1 cellular context compared by ENCODE assay signal in genomic region chr1:1034438-1034759, GRCh38.
TF ChIP-seq lines count a peak whose summit lies in the region.

No MANE protein-coding gene starts in this region.

TF ChIP-seq in GM23338, 12 proteins besides CTCF, POLR2A, EP300 and RAD21:
- TF ChIP-seq, protein P1, sequence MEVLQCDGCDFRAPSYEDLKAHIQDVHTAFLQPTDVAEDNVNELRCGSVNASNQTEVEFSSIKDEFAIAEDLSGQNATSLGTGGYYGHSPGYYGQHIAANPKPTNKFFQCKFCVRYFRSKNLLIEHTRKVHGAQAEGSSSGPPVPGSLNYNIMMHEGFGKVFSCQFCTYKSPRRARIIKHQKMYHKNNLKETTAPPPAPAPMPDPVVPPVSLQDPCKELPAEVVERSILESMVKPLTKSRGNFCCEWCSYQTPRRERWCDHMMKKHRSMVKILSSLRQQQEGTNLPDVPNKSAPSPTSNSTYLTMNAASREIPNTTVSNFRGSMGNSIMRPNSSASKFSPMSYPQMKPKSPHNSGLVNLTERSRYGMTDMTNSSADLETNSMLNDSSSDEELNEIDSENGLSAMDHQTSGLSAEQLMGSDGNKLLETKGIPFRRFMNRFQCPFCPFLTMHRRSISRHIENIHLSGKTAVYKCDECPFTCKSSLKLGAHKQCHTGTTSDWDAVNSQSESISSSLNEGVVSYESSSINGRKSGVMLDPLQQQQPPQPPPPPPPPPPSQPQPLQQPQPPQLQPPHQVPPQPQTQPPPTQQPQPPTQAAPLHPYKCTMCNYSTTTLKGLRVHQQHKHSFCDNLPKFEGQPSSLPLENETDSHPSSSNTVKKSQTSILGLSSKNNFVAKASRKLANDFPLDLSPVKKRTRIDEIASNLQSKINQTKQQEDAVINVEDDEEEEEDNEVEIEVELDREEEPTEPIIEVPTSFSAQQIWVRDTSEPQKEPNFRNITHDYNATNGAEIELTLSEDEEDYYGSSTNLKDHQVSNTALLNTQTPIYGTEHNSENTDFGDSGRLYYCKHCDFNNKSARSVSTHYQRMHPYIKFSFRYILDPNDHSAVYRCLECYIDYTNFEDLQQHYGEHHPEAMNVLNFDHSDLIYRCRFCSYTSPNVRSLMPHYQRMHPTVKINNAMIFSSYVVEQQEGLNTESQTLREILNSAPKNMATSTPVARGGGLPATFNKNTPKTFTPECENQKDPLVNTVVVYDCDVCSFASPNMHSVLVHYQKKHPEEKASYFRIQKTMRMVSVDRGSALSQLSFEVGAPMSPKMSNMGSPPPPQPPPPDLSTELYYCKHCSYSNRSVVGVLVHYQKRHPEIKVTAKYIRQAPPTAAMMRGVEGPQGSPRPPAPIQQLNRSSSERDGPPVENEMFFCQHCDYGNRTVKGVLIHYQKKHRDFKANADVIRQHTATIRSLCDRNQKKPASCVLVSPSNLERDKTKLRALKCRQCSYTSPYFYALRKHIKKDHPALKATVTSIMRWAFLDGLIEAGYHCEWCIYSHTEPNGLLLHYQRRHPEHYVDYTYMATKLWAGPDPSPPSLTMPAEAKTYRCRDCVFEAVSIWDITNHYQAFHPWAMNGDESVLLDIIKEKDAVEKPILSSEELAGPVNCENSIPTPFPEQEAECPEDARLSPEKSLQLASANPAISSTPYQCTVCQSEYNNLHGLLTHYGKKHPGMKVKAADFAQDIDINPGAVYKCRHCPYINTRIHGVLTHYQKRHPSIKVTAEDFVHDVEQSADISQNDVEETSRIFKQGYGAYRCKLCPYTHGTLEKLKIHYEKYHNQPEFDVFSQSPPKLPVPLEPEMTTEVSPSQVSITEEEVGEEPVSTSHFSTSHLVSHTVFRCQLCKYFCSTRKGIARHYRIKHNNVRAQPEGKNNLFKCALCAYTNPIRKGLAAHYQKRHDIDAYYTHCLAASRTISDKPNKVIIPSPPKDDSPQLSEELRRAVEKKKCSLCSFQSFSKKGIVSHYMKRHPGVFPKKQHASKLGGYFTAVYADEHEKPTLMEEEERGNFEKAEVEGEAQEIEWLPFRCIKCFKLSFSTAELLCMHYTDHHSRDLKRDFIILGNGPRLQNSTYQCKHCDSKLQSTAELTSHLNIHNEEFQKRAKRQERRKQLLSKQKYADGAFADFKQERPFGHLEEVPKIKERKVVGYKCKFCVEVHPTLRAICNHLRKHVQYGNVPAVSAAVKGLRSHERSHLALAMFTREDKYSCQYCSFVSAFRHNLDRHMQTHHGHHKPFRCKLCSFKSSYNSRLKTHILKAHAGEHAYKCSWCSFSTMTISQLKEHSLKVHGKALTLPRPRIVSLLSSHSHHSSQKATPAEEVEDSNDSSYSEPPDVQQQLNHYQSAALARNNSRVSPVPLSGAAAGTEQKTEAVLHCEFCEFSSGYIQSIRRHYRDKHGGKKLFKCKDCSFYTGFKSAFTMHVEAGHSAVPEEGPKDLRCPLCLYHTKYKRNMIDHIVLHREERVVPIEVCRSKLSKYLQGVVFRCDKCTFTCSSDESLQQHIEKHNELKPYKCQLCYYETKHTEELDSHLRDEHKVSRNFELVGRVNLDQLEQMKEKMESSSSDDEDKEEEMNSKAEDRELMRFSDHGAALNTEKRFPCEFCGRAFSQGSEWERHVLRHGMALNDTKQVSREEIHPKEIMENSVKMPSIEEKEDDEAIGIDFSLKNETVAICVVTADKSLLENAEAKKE (CRISPR knock-in tag; IDR thresholded peaks at IDR 0.05) = no peak
- TF ChIP-seq NANOG (IDR thresholded peaks at IDR 0.05; ENCODE audit: borderline replicate concordance) = no peak
- TF ChIP-seq, protein P2, sequence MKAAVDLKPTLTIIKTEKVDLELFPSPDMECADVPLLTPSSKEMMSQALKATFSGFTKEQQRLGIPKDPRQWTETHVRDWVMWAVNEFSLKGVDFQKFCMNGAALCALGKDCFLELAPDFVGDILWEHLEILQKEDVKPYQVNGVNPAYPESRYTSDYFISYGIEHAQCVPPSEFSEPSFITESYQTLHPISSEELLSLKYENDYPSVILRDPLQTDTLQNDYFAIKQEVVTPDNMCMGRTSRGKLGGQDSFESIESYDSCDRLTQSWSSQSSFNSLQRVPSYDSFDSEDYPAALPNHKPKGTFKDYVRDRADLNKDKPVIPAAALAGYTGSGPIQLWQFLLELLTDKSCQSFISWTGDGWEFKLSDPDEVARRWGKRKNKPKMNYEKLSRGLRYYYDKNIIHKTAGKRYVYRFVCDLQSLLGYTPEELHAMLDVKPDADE (IDR thresholded peaks at IDR 0.05) = no peak
- no peak for TF ChIP-seq EZH2 (IDR thresholded peaks at IDR 0.05; ENCODE audit: low read depth, unreplicated experiment)
- TF ChIP-seq ZNF331 (CRISPR knock-in tag; IDR thresholded peaks at IDR 0.05; ENCODE audit: low read depth) = no peak
- no peak for TF ChIP-seq REST (IDR thresholded peaks at IDR 0.05; ENCODE audit: unreplicated experiment)
- TF ChIP-seq STAT1 (IDR thresholded peaks at IDR 0.05; ENCODE audit: unreplicated experiment) = no peak
- no peak for TF ChIP-seq ZNF114 (CRISPR knock-in tag; IDR thresholded peaks at IDR 0.05)
- TF ChIP-seq JUNB (IDR thresholded peaks at IDR 0.05; ENCODE audit: unreplicated experiment) = no peak
- no peak for TF ChIP-seq POLR2AphosphoS5 (IDR thresholded peaks at IDR 0.05; ENCODE audit: low read depth)
- TF ChIP-seq CREB1 (CRISPR knock-in tag; IDR thresholded peaks at IDR 0.05; ENCODE audit: low read depth) = no peak
- no peak for TF ChIP-seq EZH2phosphoT487 (IDR thresholded peaks at IDR 0.05; ENCODE audit: unreplicated experiment)
